9 cellular contexts compared by ENCODE assay signal in the genomic region with DNA sequence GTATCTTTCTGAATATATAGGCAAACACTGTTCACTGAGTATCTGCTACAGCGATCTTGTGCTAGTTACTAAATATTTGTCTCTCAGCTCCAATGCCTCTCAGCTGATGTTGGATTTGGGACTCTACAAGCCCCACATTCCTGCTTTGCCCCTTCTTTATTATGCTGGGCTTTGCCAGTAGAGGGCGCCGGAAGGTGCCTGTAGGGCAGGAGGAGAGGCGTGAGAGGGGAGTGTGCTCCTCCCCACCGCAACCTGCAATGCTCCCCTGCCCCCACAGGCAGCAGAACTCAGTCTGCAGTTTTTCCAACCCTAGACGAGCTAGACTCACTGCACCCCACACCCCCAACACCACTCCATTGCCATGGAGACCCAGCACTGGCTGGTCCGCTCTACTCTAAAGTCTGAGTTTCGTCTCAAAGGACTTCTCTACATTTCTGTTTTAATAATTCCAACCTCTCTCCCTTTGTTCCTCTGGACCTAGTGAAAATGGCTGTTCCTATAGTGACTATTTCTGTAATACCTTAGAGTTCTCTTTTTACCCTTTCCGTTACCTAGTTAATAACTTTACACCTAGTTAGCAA.
DNase-seq lines count a peak whose midpoint lies in the region; ATAC-seq and TF ChIP-seq lines count a peak whose summit lies in the region.
"Had no signal": no experiment of that assay in that cellular context is flagged by ENCODE, and none has a peak within 500 bp of the region (broad histone marks: within the 10 kb centered on the region; RNA-seq: fewer than 3 reads in every experiment).

No MANE protein-coding gene starts in this region.

- H3K9me3 ChIP-seq in left ventricle myocardium inferior (replicated peaks) (no peaks in the 10 kb centered on the region), right atrium auricular region (no peaks in the 10 kb centered on the region), mucosa of descending colon (no peaks in the 10 kb centered on the region)

- intact Hi-C loops in left ventricle myocardium inferior (cut with micrococcal nuclease), result no loop called here
- intact Hi-C loops in mucosa of descending colon (cut with DNase I, micrococcal nuclease), result no loop called here

- H3K4me3 Mint-ChIP-seq in T-helper 2 cell treated with Interferon-gamma antibody and Interleukin-4, amounts not matched to agents 5 μg/mL and 100 μg/mL, for 36 hours, result no peak overlapping the region
- H3K4me3 Mint-ChIP-seq: activated naive CD4-positive, alpha-beta T cell treated with anti-CD3 and anti-CD28 coated beads, Interleukin-2, amount 50 U/mL, for 24 hours had no signal

- H3K27me3 Mint-ChIP-seq in T-helper 2 cell treated with Interferon-gamma antibody and Interleukin-4, amounts not matched to agents 5 μg/mL and 100 μg/mL, for 36 hours (ENCODE audit: low read depth), result peaks cover 2% of the 10 kb centered on the region
- H3K27me3 Mint-ChIP-seq: activated naive CD4-positive, alpha-beta T cell treated with anti-CD3 and anti-CD28 coated beads, Interleukin-2, amount 50 U/mL, for 24 hours had no signal

- no peaks in the 10 kb centered on the region for H3K4me1 ChIP-seq in left ventricle myocardium inferior
- no peaks in the 10 kb centered on the region for H3K4me1 ChIP-seq in right atrium auricular region
- no peaks in the 10 kb centered on the region for H3K4me1 ChIP-seq in mucosa of descending colon (ENCODE audit: low read depth)

- H3K27ac ChIP-seq in left ventricle myocardium inferior (replicated peaks), result no peak overlapping the region
- H3K27ac ChIP-seq in right atrium auricular region, result no peak overlapping the region
- H3K27ac ChIP-seq in coronary artery, result no peak overlapping the region

- H3K36me3 Mint-ChIP-seq in T-helper 2 cell treated with Interferon-gamma antibody and Interleukin-4, amounts not matched to agents 5 μg/mL and 100 μg/mL, for 36 hours (ENCODE audit: low read depth), result no peaks in the 10 kb centered on the region
- H3K36me3 Mint-ChIP-seq: activated naive CD4-positive, alpha-beta T cell treated with anti-CD3 and anti-CD28 coated beads, Interleukin-2, amount 50 U/mL, for 24 hours had no signal

- H3K36me3 ChIP-seq in left ventricle myocardium inferior (no peaks in the 10 kb centered on the region), right atrium auricular region (no peaks in the 10 kb centered on the region), mucosa of descending colon (ENCODE audit: low read depth) (no peaks in the 10 kb centered on the region)

- H3K4me1 Mint-ChIP-seq in T-helper 2 cell treated with Interferon-gamma antibody and Interleukin-4, amounts not matched to agents 5 μg/mL and 100 μg/mL, for 36 hours (ENCODE audit: low read depth), result no peaks in the 10 kb centered on the region
- H3K4me1 Mint-ChIP-seq: activated naive CD4-positive, alpha-beta T cell treated with anti-CD3 and anti-CD28 coated beads, Interleukin-2, amount 50 U/mL, for 24 hours had no signal

- no peaks in the 10 kb centered on the region for H3K9me3 Mint-ChIP-seq in T-helper 2 cell treated with Interferon-gamma antibody and Interleukin-4, amounts not matched to agents 5 μg/mL and 100 μg/mL, for 36 hours
- H3K9me3 Mint-ChIP-seq: activated naive CD4-positive, alpha-beta T cell treated with anti-CD3 and anti-CD28 coated beads, Interleukin-2, amount 50 U/mL, for 24 hours had no signal

- TF ChIP-seq CTCF in left ventricle myocardium inferior (IDR thresholded peaks at IDR 0.05; ENCODE audit: borderline replicate concordance) (peak; percentile 16), right atrium auricular region (IDR thresholded peaks at IDR 0.05) (peak in 1 of 2 donors; percentile 36), mucosa of descending colon (IDR thresholded peaks at IDR 0.05) (peak; percentile 12), coronary artery (IDR thresholded peaks at IDR 0.05) (no peak)

- DNase-seq in left ventricle myocardium inferior (no peak), right atrium auricular region (ENCODE audit: low spot score) (no peak), mucosa of descending colon (peak in 2 of 3 donors; percentile 24 to 43), NOMO-1 treated with DMSO at 0.1 percent for 48 hours (lab: John Stamatoyannopoulos, UW; ENCODE audit: unreplicated experiment) (no peak), coronary artery (ENCODE audit: low spot score) (no peak)
- peak; percentile 5 for DNase-seq in T-helper 2 cell treated with Interferon-gamma antibody and Interleukin-4, amounts not matched to agents 5 μg/mL and 100 μg/mL, for 36 hours (ENCODE audit: low spot score)

- H3K27ac Mint-ChIP-seq in T-helper 2 cell treated with Interferon-gamma antibody and Interleukin-4, amounts not matched to agents 5 μg/mL and 100 μg/mL, for 36 hours, result no peak overlapping the region
- H3K27ac Mint-ChIP-seq: activated naive CD4-positive, alpha-beta T cell treated with anti-CD3 and anti-CD28 coated beads, Interleukin-2, amount 50 U/mL, for 24 hours had no signal

- H3K4me3 ChIP-seq in left ventricle myocardium inferior, result no peak overlapping the region
- no peak overlapping the region for H3K4me3 ChIP-seq in right atrium auricular region
- H3K4me3 ChIP-seq in mucosa of descending colon, result no peak overlapping the region
- no peak overlapping the region for H3K4me3 ChIP-seq in coronary artery

- ATAC-seq in HG03175 (IDR thresholded peaks at IDR 0.05; ENCODE audit: unreplicated experiment) (peak; percentile 56), mucosa of descending colon (peak; percentile 38), HG02623 (IDR thresholded peaks at IDR 0.05; ENCODE audit: unreplicated experiment) (no peak)

- peaks cover 31% of the 10 kb centered on the region for H3K27me3 ChIP-seq in left ventricle myocardium inferior (ENCODE audit: low read depth)
- no peaks in the 10 kb centered on the region for H3K27me3 ChIP-seq in right atrium auricular region

Comparison
In these comparisons a context has a peak if more than half of its experiments do, and no peak if none do; other contexts are left out.
1. DNase-seq: peak in T-helper 2 cell treated with Interferon-gamma antibody and Interleukin-4, amounts not matched to agents 5 μg/mL and 100 μg/mL, for 36 hours (single experiment) and mucosa of descending colon (2 of 3); none in left ventricle myocardium inferior (single experiment), right atrium auricular region (single experiment), NOMO-1 treated with DMSO at 0.1 percent for 48 hours (single experiment) and coronary artery (single experiment).